ENCODE assay signal across 9 cellular contexts in the genomic region with DNA sequence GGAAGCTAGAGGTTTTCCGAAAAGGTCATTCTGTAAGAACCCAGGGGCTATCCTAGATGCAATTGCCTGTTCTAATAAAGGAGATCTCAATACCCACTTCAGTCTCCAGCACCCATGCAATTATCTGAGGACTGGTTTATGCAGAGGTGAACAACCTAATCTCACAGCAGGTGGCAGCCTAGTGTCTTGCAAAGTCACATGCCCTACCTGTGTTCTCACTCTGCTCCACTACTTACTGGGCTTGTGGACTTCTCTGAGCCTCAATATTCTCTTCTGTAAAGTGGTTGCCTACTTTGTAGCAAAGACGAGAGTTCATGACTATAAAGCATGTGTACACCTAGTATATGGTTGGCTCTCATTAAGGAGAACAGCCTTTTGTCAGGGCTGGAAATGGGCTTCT. TPM values are rescaled to one million over a fixed set of nuclear protein-coding genes. Genes with fewer than 3 reads are reported as not detected.
A peak's percentile ranks its signal among the peaks of the same experiment; 100 is the strongest.
DNase-seq lines count a peak whose midpoint lies in the region; ATAC-seq, FAIRE-seq and TF ChIP-seq lines count a peak whose summit lies in the region.
"Had no signal": no experiment of that assay in that cellular context is flagged by ENCODE, and none has a peak within 500 bp of the region (broad histone marks: within the 10 kb centered on the region; RNA-seq: fewer than 3 reads in every experiment).

No MANE protein-coding gene starts in this region.

- H3K36me3 Mint-ChIP-seq in nephron progenitor cell (ENCODE audit: low read depth) (no peaks in the 10 kb centered on the region), CD14-positive monocyte (no peaks in the 10 kb centered on the region)

- H3K27me3 Mint-ChIP-seq in nephron progenitor cell (ENCODE audit: low read depth, poor library complexity) (peaks cover 71% of the 10 kb centered on the region), CD14-positive monocyte (ENCODE audit: low read depth in 3 of 3) (peaks cover 6 to 22% (median 6%) of the 10 kb centered on the region in 3 donors)

- H3K4me1 Mint-ChIP-seq in nephron progenitor cell (peaks cover 18% of the 10 kb centered on the region), CD14-positive monocyte (no peaks in the 10 kb centered on the region)

- H3K36me3 ChIP-seq in body of pancreas (replicated peaks in 1 of 2; ENCODE audit: insufficient read depth in 1 of 2, low read depth in 2 of 2): no peaks in the 10 kb centered on the region
- H3K36me3 ChIP-seq in pancreas: no peaks in the 10 kb centered on the region

- no peak for TF ChIP-seq POLR2A in body of pancreas (IDR thresholded peaks at IDR 0.05)

- intact Hi-C loops in body of pancreas (cut with DNase I) (no loop called here), pancreas (cut with DNase I) (no loop called here), CD14-positive monocyte (cut with micrococcal nuclease) (no loop called here)

- no peaks in the 10 kb centered on the region for H3K4me1 ChIP-seq in body of pancreas
- no peaks in the 10 kb centered on the region for H3K4me1 ChIP-seq in pancreas

- no peak overlapping the region for H3K4me3 ChIP-seq in body of pancreas
- H3K4me3 ChIP-seq in pancreas: no peak overlapping the region
- H3K4me3 ChIP-seq: SK-N-MC had no signal

- FAIRE-seq in pancreas (lab: Jason Lieb, UNC): no peak

- peak; percentile 1 for DNase-seq in GF-D8 (lab: John Stamatoyannopoulos, UW)
- peak; percentile 80 for DNase-seq in NCI-H2029 treated with DMSO at 0.1 percent for 48 hours (lab: John Stamatoyannopoulos, UW)
- DNase-seq in body of pancreas: peak; percentile 57 to 75 (median 70)
- peak in 3 of 6 donors; percentile 41 to 54 (median 41) for DNase-seq in pancreas
- DNase-seq in nephron progenitor cell: no peak
- DNase-seq in CD14-positive monocyte (ENCODE audit: low spot score): no peak
- no peak for DNase-seq in GDM1 (lab: John Stamatoyannopoulos, UW)

- H3K9me3 Mint-ChIP-seq in nephron progenitor cell (no peaks in the 10 kb centered on the region), CD14-positive monocyte (peaks cover 0 to 2% (median 0%) of the 10 kb centered on the region in 7 donors)

- peak; percentile 11 to 78 (median 55) for TF ChIP-seq CTCF in body of pancreas (IDR thresholded peaks at IDR 0.05)
- peak in 2 of 4 donors; percentile 25 to 27 for TF ChIP-seq CTCF in pancreas (IDR thresholded peaks at IDR 0.05)
- no peak for TF ChIP-seq CTCF in nephron progenitor cell (IDR thresholded peaks at IDR 0.05)
- TF ChIP-seq CTCF in CD14-positive monocyte (IDR thresholded peaks at IDR 0.05): no peak

- WGBS in body of pancreas, 2 donors: 54 to 63% methylated on average over 2 of the region's 2 CpGs
- WGBS in pancreas, 2 donors: 47 to 50% methylated on average over 2 of the region's 2 CpGs

- no peak overlapping the region for H3K27ac ChIP-seq in body of pancreas
- no peak overlapping the region for H3K27ac ChIP-seq in pancreas
- H3K27ac ChIP-seq: SK-N-MC had no signal

- peak; percentile 57 for ATAC-seq in GM21447 (IDR thresholded peaks at IDR 0.05; ENCODE audit: unreplicated experiment)
- peak; percentile 78 for ATAC-seq in body of pancreas
- peak; percentile 80 to 99 (median 96) for ATAC-seq in pancreas

- no peaks in the 10 kb centered on the region for H3K27me3 ChIP-seq in body of pancreas
- no peaks in the 10 kb centered on the region for H3K27me3 ChIP-seq in pancreas

- H3K27ac Mint-ChIP-seq in nephron progenitor cell (no peak overlapping the region), CD14-positive monocyte (no peak overlapping the region)

- no peaks in the 10 kb centered on the region for H3K9me3 ChIP-seq in body of pancreas
- no peaks in the 10 kb centered on the region for H3K9me3 ChIP-seq in pancreas

- H3K4me3 Mint-ChIP-seq in nephron progenitor cell (no peak overlapping the region), CD14-positive monocyte (no peak overlapping the region)

RNA-seq across cellular contexts. Expression of a gene that starts 21.0 kb away (rescaled TPM):
- 10 to 100 TPM; 11.7 to 17.5 TPM for total RNA-seq in body of pancreas
- 10 to 100 TPM in 3 of 6 donors, 1 to 10 TPM in 3; 6.3 to 17.1 (median 10.3) TPM for total RNA-seq in pancreas
- 10 to 100 TPM in 1 of 2 donors, 1 to 10 TPM in 1; 6.0 to 12.4 TPM for polyA plus RNA-seq in pancreas
- 1 to 10 TPM; 3.8 to 4.5 TPM for polyA plus RNA-seq in CD14-positive monocyte

RNA-seq across cellular contexts. Expression of a gene that starts 52.8 kb away (rescaled TPM):
- 1 to 10 TPM; 2.3 to 3.3 TPM for total RNA-seq in body of pancreas
- 1 to 10 TPM in 1 of 6 donors, under 1 TPM in 5; 0.12 to 1.1 (median 0.72) TPM for total RNA-seq in pancreas
- 1 to 10 TPM in 1 of 2 donors, under 1 TPM in 1; 0.42 to 2.2 TPM for polyA plus RNA-seq in pancreas
- not detected for polyA plus RNA-seq in CD14-positive monocyte

Comparison
In these comparisons a context has a peak if more than half of its experiments do, and no peak if none do; other contexts are left out.
1. DNase-seq: peak in GF-D8 (single experiment), NCI-H2029 treated with DMSO at 0.1 percent for 48 hours (single experiment) and body of pancreas (4 of 4); none in nephron progenitor cell (single experiment), CD14-positive monocyte (single experiment) and GDM1 (single experiment).
2. CTCF ChIP-seq: peak in body of pancreas (7 of 7); none in nephron progenitor cell (single experiment) and CD14-positive monocyte (single experiment).
3. Peak in every context shown above with its lines, with median percentiles within 50 percentile points of each other: ATAC-seq.